ENCODE assay signal across 1 cellular context in genomic region chr2:237159006-237159897, GRCh38.
TF ChIP-seq lines count a peak whose summit lies in the region.

No MANE protein-coding gene starts in this region.

TF ChIP-seq in SK-N-SH, 30 proteins besides CTCF, POLR2A, EP300 and RAD21:
- TF ChIP-seq PBX3 (IDR thresholded peaks at IDR 0.05) (peak; percentile 20; the same call in 1 of the 2 replicates), MEF2A (IDR thresholded peaks at IDR 0.05; ENCODE audit: borderline replicate concordance, low read depth) (no peak), FOXM1 (IDR thresholded peaks at IDR 0.05; ENCODE audit: low read depth) (no peak), SIN3A (IDR thresholded peaks at IDR 0.05; ENCODE audit: borderline replicate concordance, low read depth, low read length) (no peak)
